Comparison of ENCODE assay signal across 28 cellular contexts in genomic region chr5:164580155-164580554, GRCh38.
DNase-seq lines count a peak whose midpoint lies in the region; ATAC-seq, FAIRE-seq and TF ChIP-seq lines count a peak whose summit lies in the region.
"Had no signal": no experiment of that assay in that cellular context is flagged by ENCODE, and none has a peak within 500 bp of the region (broad histone marks: within the 10 kb centered on the region; RNA-seq: fewer than 3 reads in every experiment).

No MANE protein-coding gene starts in this region.

- H3K27me3 ChIP-seq in smooth muscle cell (ENCODE audit: low read depth) = no peaks in the 10 kb centered on the region
- H3K27me3 ChIP-seq: BE2C, BLaER1 had no signal

- TF ChIP-seq CTCF in 22Rv1 (IDR thresholded peaks at IDR 0.05) (no peak), D721Med (IDR thresholded peaks at IDR 0.05; ENCODE audit: insufficient read depth, missing control alignments) (no peak), smooth muscle cell (IDR thresholded peaks at IDR 0.05; ENCODE audit: borderline replicate concordance, insufficient read depth, poor library complexity, severe bottlenecking) (no peak)

- no peaks in the 10 kb centered on the region for H3K36me3 ChIP-seq in smooth muscle cell (ENCODE audit: low read depth)
- H3K36me3 ChIP-seq: BE2C, BLaER1 had no signal

- H3F3A ChIP-seq in smooth muscle cell (ENCODE audit: low read depth) = no peaks in the 10 kb centered on the region

- 91% methylated on average over 2 of the region's 2 CpGs for WGBS in smooth muscle cell (ENCODE audit: low lambda C conversion rate)

- ATAC-seq in SK-N-SH treated with all-trans-retinoic acid at 6 μM for 48 hours = no peak
- ATAC-seq: CD8-positive, alpha-beta T cell; GM12878 had no signal

- H2AFZ ChIP-seq in smooth muscle cell (ENCODE audit: low read depth) = no peak overlapping the region

- H3K9me3 ChIP-seq in smooth muscle cell (replicated peaks; ENCODE audit: low read depth) = no peaks in the 10 kb centered on the region
- H3K9me3 ChIP-seq: BE2C, BLaER1, Caco-2 had no signal

- H3K4me1 ChIP-seq in smooth muscle cell (ENCODE audit: low read depth) = no peaks in the 10 kb centered on the region
- H3K4me1 ChIP-seq: BLaER1, Caco-2 had no signal

- H3K4me3 ChIP-seq in smooth muscle cell = no peak overlapping the region
- H3K4me3 ChIP-seq: BLaER1, GM12878 had no signal

- no peak overlapping the region for H3K4me2 ChIP-seq in smooth muscle cell
- H3K4me2 ChIP-seq: BLaER1 had no signal

- FAIRE-seq in D721Med (lab: Jason Lieb, UNC) = peak; percentile 21
- FAIRE-seq: A204.1, GM12878, GM12892, GM18507 had no signal

- H3K27ac ChIP-seq in 22Rv1 = peak overlapping the region; percentile 22
- H3K27ac ChIP-seq in smooth muscle cell (ENCODE audit: low read depth) = no peak overlapping the region
- H3K27ac ChIP-seq: BLaER1 had no signal

- DNase-seq in D721Med (ENCODE audit: insufficient read length, low spot score) (no peak), NCI-H69 (lab: John Stamatoyannopoulos, UW) (peak; percentile 13), NCI-H2107 (lab: John Stamatoyannopoulos, UW) (no peak), globus pallidus (ENCODE audit: low spot score) (no peak), smooth muscle cell (lab: John Stamatoyannopoulos, UW; ENCODE audit: unreplicated experiment) (no peak)
- DNase-seq in activated CD4-positive, alpha-beta T cell treated with anti-CD3 and anti-CD28 coated beads for 48 hours = no peak
- DNase-seq: 8988T; ACHN; BE2C; C1 segment of cervical spinal cord; Caco-2; Calu3; CD4-positive, alpha-beta T cell; CD8-positive, alpha-beta T cell; DMS 273 treated with DMSO at 0.1 percent for 48 hours; DMS153; DMS53; DMS79; DND-41; EL; GDM1 had no signal

- H4K20me1 ChIP-seq in smooth muscle cell (ENCODE audit: low read depth) = no peaks in the 10 kb centered on the region
- H4K20me1 ChIP-seq: BLaER1 had no signal

- H3K79me2 ChIP-seq in smooth muscle cell (ENCODE audit: low read depth) = no peaks in the 10 kb centered on the region

- H3K9ac ChIP-seq in smooth muscle cell (ENCODE audit: low read depth) = no peak overlapping the region
- H3K9ac ChIP-seq: BLaER1 had no signal

TF ChIP-seq in SK-N-SH treated with all-trans-retinoic acid at 6 μM for 48 hours, 23 proteins besides CTCF, POLR2A, EP300 and RAD21:
- peak; percentile 47 for TF ChIP-seq ISL1 (CRISPR knock-in tag; IDR thresholded peaks at IDR 0.05)
- no peak for TF ChIP-seq PATZ1 (CRISPR knock-in tag; IDR thresholded peaks at IDR 0.05; ENCODE audit: borderline replicate concordance)
- TF ChIP-seq TCF4 (CRISPR knock-in tag; IDR thresholded peaks at IDR 0.05; ENCODE audit: borderline replicate concordance) = peak; percentile 71; the same call in 1 of the 2 replicates
